ENCODE assay signal across 1 cellular context in genomic region chr5:53359906-53360305, GRCh38.
TF ChIP-seq lines count a peak whose summit lies in the region.

No MANE protein-coding gene starts in this region.

TF ChIP-seq in IMR-90, 13 proteins besides CTCF, POLR2A, EP300 and RAD21 (continued from another document):
- TF ChIP-seq CEBPB (IDR thresholded peaks at IDR 0.05; ENCODE audit: low read depth, low read length), result no peak
- TF ChIP-seq CHD1 (IDR thresholded peaks at IDR 0.05; ENCODE audit: low read depth, low read length), result no peak
